In genomic region chr15:50552238-50552637, GRCh38 we compare ENCODE assay signal across 16 cellular contexts. TPM values are rescaled to one million over a fixed set of nuclear protein-coding genes. Genes with fewer than 3 reads are reported as not detected.
A peak's percentile ranks its signal among the peaks of the same experiment; 100 is the strongest.
DNase-seq lines count a peak whose midpoint lies in the region; ATAC-seq, FAIRE-seq and TF ChIP-seq lines count a peak whose summit lies in the region.
"Had no signal": no experiment of that assay in that cellular context is flagged by ENCODE, and none has a peak within 500 bp of the region (broad histone marks: within the 10 kb centered on the region; RNA-seq: fewer than 3 reads in every experiment).

No MANE protein-coding gene starts in this region.

- no peak overlapping the region for H3K27ac Mint-ChIP-seq in activated naive CD4-positive, alpha-beta T cell treated with anti-CD3 and anti-CD28 coated beads for 36 hours
- H3K27ac Mint-ChIP-seq: CD4-positive, CD25-positive, alpha-beta regulatory T cell had no signal

- peaks cover 2% of the 10 kb centered on the region for H3K4me1 Mint-ChIP-seq in activated naive CD4-positive, alpha-beta T cell treated with anti-CD3 and anti-CD28 coated beads for 36 hours (ENCODE audit: low read depth)

- TF ChIP-seq CTCF in GM10266 (IDR thresholded peaks at IDR 0.05; ENCODE audit: control insufficient read depth, insufficient read depth, low read depth, missing control alignments), result no peak

- TF ChIP-seq POLR2A in GM18505 (IDR thresholded peaks at IDR 0.05; ENCODE audit: borderline replicate concordance, extremely low read depth, insufficient read depth, insufficient read length), result no peak

- no peak overlapping the region for H3K4me3 Mint-ChIP-seq in activated naive CD4-positive, alpha-beta T cell treated with anti-CD3 and anti-CD28 coated beads for 36 hours
- H3K4me3 Mint-ChIP-seq: CD4-positive, CD25-positive, alpha-beta regulatory T cell; IgD-negative memory B cell had no signal

- ATAC-seq in HG02973 (IDR thresholded peaks at IDR 0.05; ENCODE audit: unreplicated experiment) (peak; percentile 48), GM19463 (IDR thresholded peaks at IDR 0.05; ENCODE audit: unreplicated experiment) (no peak), GM18505 (IDR thresholded peaks at IDR 0.05; ENCODE audit: unreplicated experiment) (no peak)

- no peaks in the 10 kb centered on the region for H3K9me3 Mint-ChIP-seq in activated naive CD4-positive, alpha-beta T cell treated with anti-CD3 and anti-CD28 coated beads for 36 hours

- peak; percentile 48 for DNase-seq in GM10266 (ENCODE audit: extremely low spot score)
- no peak for DNase-seq in GM18507 (ENCODE audit: extremely low spot score, insufficient read length, low read depth)
- DNase-seq in activated naive CD4-positive, alpha-beta T cell treated with anti-CD3 and anti-CD28 coated beads for 36 hours, result no peak
- DNase-seq in GOT3 (lab: John Stamatoyannopoulos, UW), result no peak
- DNase-seq: ACHN; CD4-positive, CD25-positive, alpha-beta regulatory T cell; DMS53; GF-D8 had no signal

- CTCF ChIA-PET in activated naive CD4-positive, alpha-beta T cell treated with anti-CD3 and anti-CD28 coated beads for 36 hours (lab: Charles Lee), result no interaction called here

- H3K27me3 Mint-ChIP-seq in activated naive CD4-positive, alpha-beta T cell treated with anti-CD3 and anti-CD28 coated beads for 36 hours (ENCODE audit: low read depth), result no peaks in the 10 kb centered on the region
- H3K27me3 Mint-ChIP-seq: CD4-positive, CD25-positive, alpha-beta regulatory T cell; IgD-negative memory B cell had no signal

- H3K36me3 Mint-ChIP-seq in activated naive CD4-positive, alpha-beta T cell treated with anti-CD3 and anti-CD28 coated beads for 36 hours (ENCODE audit: low read depth), result no peaks in the 10 kb centered on the region

- intact Hi-C loops in activated naive CD4-positive, alpha-beta T cell treated with anti-CD3 and anti-CD28 coated beads for 36 hours (cut with micrococcal nuclease), result no loop called here

- peak; percentile 57 for FAIRE-seq in GM18507 (lab: Jason Lieb, UNC)
- FAIRE-seq: GM19239, H54 had no signal

RNA-seq across cellular contexts. Expression of gene USP50, which starts 5.8 kb away (rescaled TPM):
- total RNA-seq in activated naive CD4-positive, alpha-beta T cell treated with anti-CD3 and anti-CD28 coated beads for 36 hours, result not detected
- total RNA-seq: A172; CD4-positive, CD25-positive, alpha-beta regulatory T cell; MCF 10A had no signal
